In genomic region chr7:155344270-155344617, GRCh38 we compare ENCODE assay signal across 8 cellular contexts. TPM values are rescaled to one million over a fixed set of nuclear protein-coding genes. Genes with fewer than 3 reads are reported as not detected.
DNase-seq lines count a peak whose midpoint lies in the region; ATAC-seq and TF ChIP-seq lines count a peak whose summit lies in the region.

No MANE protein-coding gene starts in this region.

- DNase-seq in natural killer cell treated with Interleukin-12 subunit alpha and Interleukin-12 subunit beta and Interleukin-15 and Interleukin-18, amount 100 ng/mL, for 72 hours (ENCODE audit: low spot score): peak; percentile 85
- DNase-seq in natural killer cell: no peak
- no peak for DNase-seq in effector memory CD4-positive, alpha-beta T cell
- DNase-seq in thoracic aorta (ENCODE audit: low spot score): no peak
- DNase-seq in NCI-H69 (lab: John Stamatoyannopoulos, UW): no peak
- no peak for DNase-seq in NCI-H2107 (lab: John Stamatoyannopoulos, UW)
- no peak for DNase-seq in UCSD-AML1 (lab: John Stamatoyannopoulos, UW; ENCODE audit: unreplicated experiment)

- H3K9me3 Mint-ChIP-seq in natural killer cell treated with Interleukin-12 subunit alpha and Interleukin-12 subunit beta and Interleukin-15 and Interleukin-18, amount 100 ng/mL, for 72 hours: no peaks in the 10 kb centered on the region
- no peaks in the 10 kb centered on the region for H3K9me3 Mint-ChIP-seq in natural killer cell

- peaks cover 7 to 10% of the 10 kb centered on the region in 2 donors for H3K27me3 Mint-ChIP-seq in natural killer cell treated with Interleukin-12 subunit alpha and Interleukin-12 subunit beta and Interleukin-15 and Interleukin-18, amount 100 ng/mL, for 72 hours
- H3K27me3 Mint-ChIP-seq in natural killer cell (ENCODE audit: low read depth in 2 of 2): peaks cover 11 to 14% of the 10 kb centered on the region in 2 donors

- no peak overlapping the region for H3K27ac Mint-ChIP-seq in natural killer cell treated with Interleukin-12 subunit alpha and Interleukin-12 subunit beta and Interleukin-15 and Interleukin-18, amount 100 ng/mL, for 72 hours
- H3K27ac Mint-ChIP-seq in natural killer cell: no peak overlapping the region

- H3K27ac ChIP-seq in effector memory CD4-positive, alpha-beta T cell (ENCODE audit: insufficient read depth, low read length, poor library complexity, severe bottlenecking): no peak overlapping the region
- H3K27ac ChIP-seq in thoracic aorta: no peak overlapping the region

- no peaks in the 10 kb centered on the region for H3K36me3 ChIP-seq in effector memory CD4-positive, alpha-beta T cell (ENCODE audit: control insufficient read depth, insufficient read depth, low read length)
- H3K36me3 ChIP-seq in thoracic aorta: no peaks in the 10 kb centered on the region

- intact Hi-C loops in natural killer cell (cut with micrococcal nuclease): no loop called here

- no peaks in the 10 kb centered on the region for H3K9me3 ChIP-seq in effector memory CD4-positive, alpha-beta T cell (ENCODE audit: control insufficient read depth, low read length)
- no peaks in the 10 kb centered on the region for H3K9me3 ChIP-seq in thoracic aorta

- ATAC-seq in natural killer cell treated with Interleukin-12 subunit alpha and Interleukin-12 subunit beta and Interleukin-15 and Interleukin-18, amount 100 ng/mL, for 72 hours: peak; percentile 49 to 75
- ATAC-seq in natural killer cell: no peak
- peak; percentile 44 for ATAC-seq in HG03066 (IDR thresholded peaks at IDR 0.05; ENCODE audit: low read depth, unreplicated experiment)
- no peak for ATAC-seq in thoracic aorta (ENCODE audit: insufficient number of reproducible peaks, low FRiP score, low read depth)

- peak overlapping the region; percentile 48 for H3K4me3 ChIP-seq in effector memory CD4-positive, alpha-beta T cell (ENCODE audit: insufficient read depth, low read depth, low read length, poor library complexity, severe bottlenecking)
- peak overlapping the region; percentile 67 for H3K4me3 ChIP-seq in thoracic aorta

- no peaks in the 10 kb centered on the region for H3K36me3 Mint-ChIP-seq in natural killer cell treated with Interleukin-12 subunit alpha and Interleukin-12 subunit beta and Interleukin-15 and Interleukin-18, amount 100 ng/mL, for 72 hours
- H3K36me3 Mint-ChIP-seq in natural killer cell: no peaks in the 10 kb centered on the region

- TF ChIP-seq CTCF in natural killer cell (IDR thresholded peaks at IDR 0.05) (no peak), thoracic aorta (IDR thresholded peaks at IDR 0.05) (no peak)

- no peaks in the 10 kb centered on the region for H3K27me3 ChIP-seq in effector memory CD4-positive, alpha-beta T cell (replicated peaks; ENCODE audit: control insufficient read depth, insufficient read depth, low read length, poor library complexity, severe bottlenecking)
- H3K27me3 ChIP-seq in thoracic aorta (replicated peaks; ENCODE audit: insufficient read depth): no peaks in the 10 kb centered on the region

- H3K4me1 Mint-ChIP-seq in natural killer cell treated with Interleukin-12 subunit alpha and Interleukin-12 subunit beta and Interleukin-15 and Interleukin-18, amount 100 ng/mL, for 72 hours (ENCODE audit: low read depth in 2 of 2): peaks cover 14 to 27% of the 10 kb centered on the region in 2 donors
- H3K4me1 Mint-ChIP-seq in natural killer cell: peaks cover 5 to 12% of the 10 kb centered on the region in 2 donors

- H3K4me3 Mint-ChIP-seq in natural killer cell treated with Interleukin-12 subunit alpha and Interleukin-12 subunit beta and Interleukin-15 and Interleukin-18, amount 100 ng/mL, for 72 hours: no peak overlapping the region
- H3K4me3 Mint-ChIP-seq in natural killer cell: no peak overlapping the region

- peaks cover 13% of the 10 kb centered on the region for H3K4me1 ChIP-seq in effector memory CD4-positive, alpha-beta T cell (ENCODE audit: control insufficient read depth, insufficient read depth, low read length, poor library complexity, severe bottlenecking)
- H3K4me1 ChIP-seq in thoracic aorta (ENCODE audit: control insufficient read depth in 1 of 2, low read depth in 2 of 2): peaks cover 0 to 5% of the 10 kb centered on the region in 2 donors

RNA-seq across cellular contexts. Expression of gene INSIG1, which starts 46.6 kb away (rescaled TPM):
- 100 to 1,000 TPM in 1 of 2 donors, 10 to 100 TPM in 1; 88.1 to 120 TPM for total RNA-seq in natural killer cell treated with Interleukin-12 subunit alpha and Interleukin-12 subunit beta and Interleukin-15 and Interleukin-18, amount 100 ng/mL, for 72 hours
- total RNA-seq in natural killer cell: 100 to 1,000 TPM in 1 of 3 donors, 10 to 100 TPM in 2; 66.7 to 115 (median 84.5) TPM
- 10 to 100 TPM; 42.9 to 83.2 TPM for total RNA-seq in thoracic aorta

Comparison
In these comparisons a context has a peak if more than half of its experiments do, and no peak if none do; other contexts are left out.
1. ATAC-seq: peak in natural killer cell treated with Interleukin-12 subunit alpha and Interleukin-12 subunit beta and Interleukin-15 and Interleukin-18, amount 100 ng/mL, for 72 hours (2 of 2) and HG03066 (single experiment); none in natural killer cell (0 of 3) and thoracic aorta (single experiment).